18 cellular contexts compared by ENCODE assay signal in genomic region chrX:49310371-49310770, GRCh38. TPM values are rescaled to one million over a fixed set of nuclear protein-coding genes. Genes with fewer than 3 reads are reported as not detected.
DNase-seq lines count a peak whose midpoint lies in the region; ATAC-seq and TF ChIP-seq lines count a peak whose summit lies in the region.
"Had no signal": no experiment of that assay in that cellular context is flagged by ENCODE, and none has a peak within 500 bp of the region (broad histone marks: within the 10 kb centered on the region; RNA-seq: fewer than 3 reads in every experiment).

No MANE protein-coding gene starts in this region.

- no peaks in the 10 kb centered on the region for H3K9me3 ChIP-seq in right atrium auricular region
- H3K9me3 ChIP-seq in esophagus muscularis mucosa: no peaks in the 10 kb centered on the region

- TF ChIP-seq POLR2A in esophagus muscularis mucosa (IDR thresholded peaks at IDR 0.05; ENCODE audit: low read depth): no peak

- H3K27me3 ChIP-seq in right atrium auricular region (no peaks in the 10 kb centered on the region), esophagus muscularis mucosa (no peaks in the 10 kb centered on the region)

- intact Hi-C loops in left cardiac atrium (cut with DNase I): no loop called here
- intact Hi-C loops in esophagus muscularis mucosa (cut with DNase I): no loop called here

- H3K27me3 Mint-ChIP-seq in osteocyte (ENCODE audit: unreplicated experiment) (no peaks in the 10 kb centered on the region), glutamatergic neuron (ENCODE audit: unreplicated experiment) (peaks cover 2% of the 10 kb centered on the region)
- no peaks in the 10 kb centered on the region for H3K27me3 Mint-ChIP-seq in activated CD8-positive, alpha-beta T cell treated with anti-CD3 and anti-CD28 coated beads, Interleukin-2, amount 10 ng/mL, durations not matched to agents 7 days and 5 days (ENCODE audit: low read depth)

- ATAC-seq in left cardiac atrium (no peak), GM19035 (IDR thresholded peaks at IDR 0.05; ENCODE audit: unreplicated experiment) (no peak)
- ATAC-seq in activated CD8-positive, alpha-beta T cell treated with anti-CD3 and anti-CD28 coated beads, Interleukin-2, amount 10 ng/mL, durations not matched to agents 7 days and 5 days: no peak

- H3K4me3 Mint-ChIP-seq in osteocyte (ENCODE audit: unreplicated experiment) (no peak overlapping the region), glutamatergic neuron (ENCODE audit: unreplicated experiment) (no peak overlapping the region)
- H3K4me3 Mint-ChIP-seq in activated CD8-positive, alpha-beta T cell treated with anti-CD3 and anti-CD28 coated beads, Interleukin-2, amount 10 ng/mL, durations not matched to agents 7 days and 5 days: no peak overlapping the region

- no peak overlapping the region for H3K27ac ChIP-seq in right atrium auricular region
- peak overlapping the region in 2 of 4 donors; percentile 66 to 75 for H3K27ac ChIP-seq in esophagus muscularis mucosa (replicated peaks in 1 of 4)

- peak overlapping the region; percentile 21 for H3K27ac Mint-ChIP-seq in osteocyte (ENCODE audit: unreplicated experiment)
- H3K27ac Mint-ChIP-seq in glutamatergic neuron (ENCODE audit: unreplicated experiment): no peak overlapping the region
- H3K27ac Mint-ChIP-seq in activated CD8-positive, alpha-beta T cell treated with anti-CD3 and anti-CD28 coated beads, Interleukin-2, amount 10 ng/mL, durations not matched to agents 7 days and 5 days: no peak overlapping the region

- peak; percentile 54 for DNase-seq in right atrium auricular region (ENCODE audit: low spot score)
- no peak for DNase-seq in left cardiac atrium
- DNase-seq in esophagus muscularis mucosa (ENCODE audit: extremely low spot score): no peak
- DNase-seq in osteocyte (ENCODE audit: extremely low spot score, unreplicated experiment): peak; percentile 72
- no peak for DNase-seq in glutamatergic neuron
- DNase-seq in activated CD8-positive, alpha-beta T cell treated with anti-CD3 and anti-CD28 coated beads, Interleukin-2, amount 10 ng/mL, durations not matched to agents 7 days and 5 days: no peak
- no peak for DNase-seq in mesenteric fat pad (ENCODE audit: low spot score)
- DNase-seq: activated CD4-positive, alpha-beta T cell treated with anti-CD3 and anti-CD28 coated beads for 48 hours; DMS53; effector memory CD4-positive, alpha-beta T cell; NCI-H1092; Right ventricle myocardium superior; stimulated activated CD4-positive, alpha-beta T cell treated with anti-CD3 and anti-CD28 coated beads, Interleukin-4, amount 100 ng/mL, for 24 hours had no signal

- peaks cover 19% of the 10 kb centered on the region for H3K4me1 Mint-ChIP-seq in osteocyte (ENCODE audit: unreplicated experiment)
- H3K4me1 Mint-ChIP-seq in glutamatergic neuron (ENCODE audit: low read depth, unreplicated experiment): peaks cover 2% of the 10 kb centered on the region
- H3K4me1 Mint-ChIP-seq in activated CD8-positive, alpha-beta T cell treated with anti-CD3 and anti-CD28 coated beads, Interleukin-2, amount 10 ng/mL, durations not matched to agents 7 days and 5 days (ENCODE audit: low read depth): peaks cover 22% of the 10 kb centered on the region

- POLR2A ChIA-PET in activated CD8-positive, alpha-beta T cell treated with anti-CD3 and anti-CD28 coated beads, Interleukin-2, amount 10 ng/mL, durations not matched to agents 7 days and 5 days (lab: Charles Lee): no interaction called here

- TF ChIP-seq CTCF in right atrium auricular region (IDR thresholded peaks at IDR 0.05) (no peak), esophagus muscularis mucosa (IDR thresholded peaks at IDR 0.05) (no peak), osteocyte (IDR thresholded peaks at IDR 0.05) (no peak), glutamatergic neuron (IDR thresholded peaks at IDR 0.05; ENCODE audit: partially characterized antibody, unreplicated experiment) (no peak)

- TF ChIP-seq EP300 in esophagus muscularis mucosa (IDR thresholded peaks at IDR 0.05): no peak

- CTCF ChIA-PET in activated CD8-positive, alpha-beta T cell treated with anti-CD3 and anti-CD28 coated beads, Interleukin-2, amount 10 ng/mL, durations not matched to agents 7 days and 5 days (lab: Charles Lee): interaction anchor here (1.2 kb wide), 1 partner anchor 18 kb away, joined by 5 read pairs; no protein-coding TSS in a partner anchor

- H3K36me3 Mint-ChIP-seq in osteocyte (ENCODE audit: unreplicated experiment) (no peaks in the 10 kb centered on the region), glutamatergic neuron (ENCODE audit: unreplicated experiment) (no peaks in the 10 kb centered on the region)
- no peaks in the 10 kb centered on the region for H3K36me3 Mint-ChIP-seq in activated CD8-positive, alpha-beta T cell treated with anti-CD3 and anti-CD28 coated beads, Interleukin-2, amount 10 ng/mL, durations not matched to agents 7 days and 5 days (ENCODE audit: low read depth)

- H3K36me3 ChIP-seq in right atrium auricular region: no peaks in the 10 kb centered on the region
- H3K36me3 ChIP-seq in esophagus muscularis mucosa: no peaks in the 10 kb centered on the region

- no peaks in the 10 kb centered on the region for H3K4me1 ChIP-seq in right atrium auricular region
- H3K4me1 ChIP-seq in esophagus muscularis mucosa: peaks cover 8 to 21% (median 10%) of the 10 kb centered on the region in 4 donors

- 76% methylated on average over 18 of the region's 18 CpGs for WGBS in esophagus muscularis mucosa

- no peaks in the 10 kb centered on the region for H3K9me3 Mint-ChIP-seq in osteocyte (ENCODE audit: unreplicated experiment)
- no peaks in the 10 kb centered on the region for H3K9me3 Mint-ChIP-seq in glutamatergic neuron (ENCODE audit: unreplicated experiment)
- no peaks in the 10 kb centered on the region for H3K9me3 Mint-ChIP-seq in activated CD8-positive, alpha-beta T cell treated with anti-CD3 and anti-CD28 coated beads, Interleukin-2, amount 10 ng/mL, durations not matched to agents 7 days and 5 days (ENCODE audit: insufficient read depth)
- H3K9me3 Mint-ChIP-seq: activated T-helper 1 cell treated with anti-CD3 and anti-CD28 coated beads, Interleukin-12 subunit alpha, Interleukin-12 subunit beta, Interleukin-2, Interleukin-4 antibody, amounts not matched to agents 30 ng/mL and 10 ng/mL and 1 ng/mL, durations not matched to agents 14 hours and 24 hours and 36 hours had no signal

- H3K4me3 ChIP-seq in right atrium auricular region (no peak overlapping the region), esophagus muscularis mucosa (peak overlapping the region in 3 of 4 donors; percentile 42 to 50 (median 43))

RNA-seq across cellular contexts. Expression of gene GAGE10, which starts 6.9 kb away (rescaled TPM):
- total RNA-seq in right atrium auricular region (not detected), left cardiac atrium (not detected), esophagus muscularis mucosa (1 to 10 TPM in 1 of 4 donors, not detected in 3; 1.2 TPM), osteocyte (not detected in 2 replicates), glutamatergic neuron (ENCODE audit: unreplicated experiment) (not detected), mesenteric fat pad (not detected)
- total RNA-seq in activated CD8-positive, alpha-beta T cell treated with anti-CD3 and anti-CD28 coated beads, Interleukin-2, amount 10 ng/mL, durations not matched to agents 7 days and 5 days: not detected
- total RNA-seq: activated T-helper 1 cell treated with anti-CD3 and anti-CD28 coated beads, Interleukin-12 subunit alpha, Interleukin-12 subunit beta, Interleukin-2, Interleukin-4 antibody, amounts not matched to agents 30 ng/mL and 10 ng/mL and 1 ng/mL, durations not matched to agents 14 hours and 24 hours and 36 hours; frontal cortex; kidney epithelial cell; Right ventricle myocardium superior; sciatic nerve had no signal

RNA-seq across cellular contexts. Expression of gene GAGE12J, which starts 11.5 kb away (rescaled TPM):
- total RNA-seq in right atrium auricular region (not detected), left cardiac atrium (not detected), esophagus muscularis mucosa (not detected), osteocyte (not detected in 2 replicates), glutamatergic neuron (ENCODE audit: unreplicated experiment) (not detected), mesenteric fat pad (not detected)
- total RNA-seq in activated CD8-positive, alpha-beta T cell treated with anti-CD3 and anti-CD28 coated beads, Interleukin-2, amount 10 ng/mL, durations not matched to agents 7 days and 5 days: not detected
- total RNA-seq: activated T-helper 1 cell treated with anti-CD3 and anti-CD28 coated beads, Interleukin-12 subunit alpha, Interleukin-12 subunit beta, Interleukin-2, Interleukin-4 antibody, amounts not matched to agents 30 ng/mL and 10 ng/mL and 1 ng/mL, durations not matched to agents 14 hours and 24 hours and 36 hours; frontal cortex; kidney epithelial cell; Right ventricle myocardium superior; sciatic nerve had no signal

RNA-seq across cellular contexts. Expression of gene GAGE13, which starts 21.0 kb away (rescaled TPM):
- total RNA-seq in right atrium auricular region (not detected), left cardiac atrium (not detected), esophagus muscularis mucosa (not detected), osteocyte (not detected in 2 replicates), glutamatergic neuron (ENCODE audit: unreplicated experiment) (not detected), mesenteric fat pad (not detected)
- not detected for total RNA-seq in activated CD8-positive, alpha-beta T cell treated with anti-CD3 and anti-CD28 coated beads, Interleukin-2, amount 10 ng/mL, durations not matched to agents 7 days and 5 days
- total RNA-seq: activated T-helper 1 cell treated with anti-CD3 and anti-CD28 coated beads, Interleukin-12 subunit alpha, Interleukin-12 subunit beta, Interleukin-2, Interleukin-4 antibody, amounts not matched to agents 30 ng/mL and 10 ng/mL and 1 ng/mL, durations not matched to agents 14 hours and 24 hours and 36 hours; frontal cortex; kidney epithelial cell; Right ventricle myocardium superior; sciatic nerve had no signal

RNA-seq across cellular contexts. Expression of gene PPP1R3F, which starts 40.8 kb away (rescaled TPM):
- total RNA-seq in right atrium auricular region (10 to 100 TPM; 24.2 to 29.6 TPM), left cardiac atrium (10 to 100 TPM; 17.5 to 22.5 TPM), esophagus muscularis mucosa (10 to 100 TPM; 13.8 to 27.0 (median 16.4) TPM), osteocyte (9.0 and 9.2 TPM in 2 replicates), glutamatergic neuron (ENCODE audit: unreplicated experiment) (16.1 TPM), mesenteric fat pad (2.2 TPM)
- total RNA-seq in activated CD8-positive, alpha-beta T cell treated with anti-CD3 and anti-CD28 coated beads, Interleukin-2, amount 10 ng/mL, durations not matched to agents 7 days and 5 days: 1 to 10 TPM; 8.0 to 8.5 TPM

RNA-seq across cellular contexts. Expression of gene FOXP3, which starts 45.9 kb away (rescaled TPM):
- total RNA-seq in right atrium auricular region (not detected), left cardiac atrium (not detected), esophagus muscularis mucosa (not detected), osteocyte (0.13 TPM in 1 of 2 replicates, not detected in the other), glutamatergic neuron (ENCODE audit: unreplicated experiment) (0.78 TPM), mesenteric fat pad (not detected)
- total RNA-seq in activated CD8-positive, alpha-beta T cell treated with anti-CD3 and anti-CD28 coated beads, Interleukin-2, amount 10 ng/mL, durations not matched to agents 7 days and 5 days: 10 to 100 TPM; 14.6 to 15.4 TPM
- total RNA-seq: frontal cortex, Right ventricle myocardium superior had no signal

Comparison
In these comparisons a context has a peak if more than half of its experiments do, and no peak if none do; other contexts are left out.
1. DNase-seq: peak in right atrium auricular region (single experiment) and osteocyte (single experiment); none in left cardiac atrium (single experiment), esophagus muscularis mucosa (single experiment), glutamatergic neuron (single experiment), activated CD8-positive, alpha-beta T cell treated with anti-CD3 and anti-CD28 coated beads, Interleukin-2, amount 10 ng/mL, durations not matched to agents 7 days and 5 days (single experiment) and mesenteric fat pad (single experiment).
2. H3K4me3 ChIP-seq: peak in esophagus muscularis mucosa (3 of 4); none in right atrium auricular region (0 of 2).